8 cellular contexts compared by ENCODE assay signal in the genomic region with DNA sequence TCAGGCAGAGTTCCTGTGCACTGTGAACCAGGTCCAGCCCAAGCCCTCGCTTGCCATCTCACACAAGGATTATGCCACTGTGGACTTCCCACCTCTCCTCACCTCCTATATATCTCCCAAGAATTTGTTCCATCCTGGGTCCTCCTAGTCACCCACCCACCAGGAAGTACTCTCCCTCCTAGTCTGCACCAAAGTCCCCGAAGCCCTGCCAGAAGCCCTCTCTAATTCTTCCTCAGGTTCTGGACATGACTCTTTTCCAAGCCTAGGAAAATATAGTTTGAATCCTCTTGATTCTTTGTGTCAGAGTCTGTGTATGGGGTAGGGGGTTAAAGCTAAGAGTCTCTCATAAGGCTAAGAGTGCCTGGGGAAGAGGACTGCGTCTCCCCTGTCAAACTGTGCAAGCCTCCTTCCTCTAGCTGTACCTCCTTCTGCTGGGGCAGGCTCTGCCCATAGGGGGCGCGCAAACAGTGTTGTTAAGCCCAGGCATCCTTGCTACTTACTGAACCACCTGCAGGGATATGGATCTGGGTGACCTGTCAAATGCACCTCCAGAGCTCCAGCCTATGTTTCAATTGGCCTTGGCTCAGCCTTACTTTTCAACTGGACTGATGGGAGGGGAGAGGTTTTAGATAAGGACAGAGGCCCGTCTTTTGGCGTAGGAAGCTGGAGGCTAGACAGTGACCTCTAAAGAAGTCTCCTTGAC. TPM values are rescaled to one million over a fixed set of nuclear protein-coding genes. Genes with fewer than 3 reads are reported as not detected.
DNase-seq lines count a peak whose midpoint lies in the region; ATAC-seq and TF ChIP-seq lines count a peak whose summit lies in the region.

No MANE protein-coding gene starts in this region.

- ATAC-seq in GM21447 (IDR thresholded peaks at IDR 0.05; ENCODE audit: unreplicated experiment) = no peak

- peaks cover 17% of the 10 kb centered on the region for H3K27me3 ChIP-seq in brain microvascular endothelial cell (replicated peaks)

- peak; percentile 81 for DNase-seq in A172 (ENCODE audit: low spot score)
- peak; percentile 88 for DNase-seq in GM13976 (ENCODE audit: low spot score)
- peak; percentile 50 for DNase-seq in NCI-H2029 (lab: John Stamatoyannopoulos, UW)
- DNase-seq in UCSD-AML1 (lab: John Stamatoyannopoulos, UW; ENCODE audit: unreplicated experiment) = peak; percentile 82
- DNase-seq in brain microvascular endothelial cell = peak; percentile 58
- peak; percentile 21 for DNase-seq in kidney glomerular epithelial cell (lab: John Stamatoyannopoulos, UW)
- DNase-seq in stimulated activated CD4-positive, alpha-beta T cell treated with anti-CD3 and anti-CD28 coated beads, Interleukin-4, amount 100 ng/mL, for 24 hours = peak; percentile 82

- H3K36me3 ChIP-seq in brain microvascular endothelial cell (replicated peaks) = no peaks in the 10 kb centered on the region

- H3K27ac ChIP-seq in brain microvascular endothelial cell = no peak overlapping the region

- no peak overlapping the region for H3K4me3 ChIP-seq in brain microvascular endothelial cell (ENCODE audit: low read depth, low read length)

- in situ Hi-C loops in GM13976 (cut with MboI; ENCODE audit: low sequenced_read_pairs, unreplicated experiment) = no loop called here
- in situ Hi-C loops in brain microvascular endothelial cell (cut with HindIII; ENCODE audit: low pct_ligation_motif_present, low sequenced_read_pairs) = no loop called here

- TF ChIP-seq CTCF in GM13976 (IDR thresholded peaks at IDR 0.05; ENCODE audit: borderline replicate concordance, control extremely low read depth, extremely low read depth, insufficient read depth, missing control alignments) = peak; percentile 83
- TF ChIP-seq CTCF in brain microvascular endothelial cell (IDR thresholded peaks at IDR 0.05; ENCODE audit: low read depth, low read length, missing control alignments) = peak; percentile 97

RNA-seq across cellular contexts. Expression of a gene that starts 16.6 kb away (rescaled TPM):
- total RNA-seq in A172 (2014; rRNA removed; shearing (Covaris generic)) = 1.7 and 2.5 TPM in 2 replicates

RNA-seq across cellular contexts. Expression of a gene that starts 42.7 kb away (rescaled TPM):
- not detected in 2 replicates for total RNA-seq in A172 (2014; rRNA removed; shearing (Covaris generic))

Comparison
In these comparisons a context has a peak if more than half of its experiments do, and no peak if none do; other contexts are left out.
1. DNase-seq: peak in every context shown above with its lines; median percentile 88 in GM13976; 82 in UCSD-AML1; 82 in stimulated activated CD4-positive, alpha-beta T cell treated with anti-CD3 and anti-CD28 coated beads, Interleukin-4, amount 100 ng/mL, for 24 hours; 81 in A172; 58 in brain microvascular endothelial cell; 50 in NCI-H2029; 21 in kidney glomerular epithelial cell.